20 cellular contexts compared by ENCODE assay signal in the genomic region with DNA sequence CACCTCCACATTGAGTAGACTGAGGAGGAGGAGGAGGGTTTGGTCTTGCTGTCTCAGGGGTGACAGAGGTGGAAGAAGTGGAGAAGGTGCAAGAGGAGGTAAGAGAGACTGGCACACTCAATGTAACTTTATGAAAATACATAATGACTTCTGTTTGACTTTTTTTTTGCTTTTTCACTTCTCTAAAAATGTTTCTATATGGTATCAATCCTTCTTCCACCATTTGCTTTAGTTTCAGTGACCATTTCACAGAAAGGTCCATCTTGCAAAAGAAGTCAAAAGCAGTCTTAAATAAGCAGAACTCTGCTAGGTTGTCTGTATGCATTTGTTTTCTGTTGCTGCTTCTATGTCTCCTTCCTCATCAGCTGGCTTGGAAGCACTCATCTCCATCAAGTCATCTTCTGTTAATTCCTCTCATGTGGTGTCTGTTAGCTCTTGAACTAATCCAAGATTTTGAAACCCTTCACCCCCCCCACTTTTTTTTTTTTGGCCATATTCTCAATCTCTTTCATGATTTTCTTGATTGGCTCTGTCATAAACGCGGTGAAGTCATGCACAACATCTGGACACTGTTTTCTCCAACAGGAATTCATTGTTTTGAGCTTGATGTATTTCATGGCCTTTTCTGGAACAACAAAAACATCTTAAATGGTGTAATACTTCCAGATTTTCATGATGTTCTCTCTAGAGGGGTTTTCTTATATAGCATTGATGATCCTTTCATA.
DNase-seq lines count a peak whose midpoint lies in the region; ATAC-seq, FAIRE-seq and TF ChIP-seq lines count a peak whose summit lies in the region.
"Had no signal": no experiment of that assay in that cellular context is flagged by ENCODE, and none has a peak within 500 bp of the region (broad histone marks: within the 10 kb centered on the region; RNA-seq: fewer than 3 reads in every experiment).

No MANE protein-coding gene starts in this region.

- H2AFZ ChIP-seq in Karpas-422 (ENCODE audit: low read length) = no peak overlapping the region
- H2AFZ ChIP-seq: GM23338 had no signal

- H3K4me1 ChIP-seq in Karpas-422 (ENCODE audit: low read length) (peaks cover 6% of the 10 kb centered on the region), suprapubic skin (peaks cover 4% of the 10 kb centered on the region)

- no peaks in the 10 kb centered on the region for H3K36me3 ChIP-seq in Karpas-422 (ENCODE audit: insufficient read depth, low read length)
- no peaks in the 10 kb centered on the region for H3K36me3 ChIP-seq in suprapubic skin
- H3K36me3 ChIP-seq: MG63 had no signal

- no peak for TF ChIP-seq EP300 in suprapubic skin (IDR thresholded peaks at IDR 0.05)

- WGBS in suprapubic skin = 75% methylated on average over 2 of the region's 2 CpGs

- peak; percentile 58 for ATAC-seq in GM18498 (IDR thresholded peaks at IDR 0.05; ENCODE audit: unreplicated experiment)
- ATAC-seq in Right ventricle myocardium superior (ENCODE audit: poor library complexity) = no peak
- ATAC-seq: GM23338, HCT116, Panc1, T-cell had no signal

- H3K9ac ChIP-seq in Karpas-422 (ENCODE audit: low read length) = no peak overlapping the region

- no peaks in the 10 kb centered on the region for H3K27me3 ChIP-seq in Karpas-422 (ENCODE audit: low read length)
- H3K27me3 ChIP-seq in suprapubic skin = no peaks in the 10 kb centered on the region
- H3K27me3 ChIP-seq: MG63 had no signal

- H3K27ac ChIP-seq in Karpas-422 (ENCODE audit: low read length) = no peak overlapping the region
- H3K27ac ChIP-seq in suprapubic skin = peak overlapping the region; percentile 52

- peak; percentile 37 for FAIRE-seq in GM19239 (lab: Jason Lieb, UNC)

- no peaks in the 10 kb centered on the region for H4K20me1 ChIP-seq in Karpas-422 (ENCODE audit: insufficient read depth, low read depth, low read length)

- H3K9me2 ChIP-seq in Karpas-422 (replicated peaks; ENCODE audit: insufficient read depth, low read length) = no peaks in the 10 kb centered on the region

- no peaks in the 10 kb centered on the region for H3K9me3 ChIP-seq in Karpas-422 (ENCODE audit: low read length)
- peaks cover 7% of the 10 kb centered on the region for H3K9me3 ChIP-seq in suprapubic skin

- H3K4me3 ChIP-seq in Karpas-422 (ENCODE audit: low read length) = no peak overlapping the region
- no peak overlapping the region for H3K4me3 ChIP-seq in suprapubic skin
- H3K4me3 ChIP-seq: GM23338, MG63 had no signal

- intact Hi-C loops in Right ventricle myocardium superior (cut with DNase I) = no loop called here

- DNase-seq in GM19239 (ENCODE audit: insufficient read length, low spot score) (no peak), Karpas-422 (peak; percentile 12), suprapubic skin (ENCODE audit: low spot score in 2 of 2) (no peak), Right ventricle myocardium superior (no peak), mucosa of gallbladder (ENCODE audit: low spot score) (no peak), A172 (ENCODE audit: low spot score) (no peak)
- DNase-seq: ACHN; CD4-positive, alpha-beta T cell; EL; MG63; NCI-H187 treated with DMSO at 0.1 percent for 48 hours; NCI-H2171; NCI-H510A; NCI-H82; T-cell; T-helper 9 cell had no signal

- TF ChIP-seq CTCF in suprapubic skin (IDR thresholded peaks at IDR 0.05) = no peak

- no peaks in the 10 kb centered on the region for H3K79me2 ChIP-seq in Karpas-422 (ENCODE audit: low read length)

- TF ChIP-seq POLR2A in suprapubic skin (IDR thresholded peaks at IDR 0.05) = no peak

- no peak overlapping the region for H3K4me2 ChIP-seq in Karpas-422 (ENCODE audit: low read depth, low read length, poor library complexity, severe bottlenecking)
- H3K4me2 ChIP-seq: GM23338 had no signal
